In the genomic region with DNA sequence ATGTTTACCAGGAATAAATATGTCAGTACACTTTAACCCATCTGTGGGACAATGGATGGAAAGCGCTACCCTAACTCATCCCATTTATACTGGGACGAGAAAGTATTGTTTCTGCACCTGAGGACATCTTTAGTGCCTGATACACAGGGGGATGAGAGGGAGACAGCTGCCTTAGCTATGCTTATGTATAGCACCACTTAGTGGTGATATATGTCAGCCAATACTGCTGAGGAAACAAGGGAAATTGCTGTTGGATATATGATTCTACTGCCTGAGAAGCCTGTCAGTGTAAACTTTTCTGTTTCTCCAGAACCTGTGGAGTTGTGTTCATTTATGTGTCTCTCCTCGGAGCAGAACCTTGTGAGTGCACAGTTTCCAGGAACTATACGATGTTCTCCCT, we compare ENCODE assay signal across 10 cellular contexts. TPM values are rescaled to one million over a fixed set of nuclear protein-coding genes. Genes with fewer than 3 reads are reported as not detected.
DNase-seq lines count a peak whose midpoint lies in the region; ATAC-seq and TF ChIP-seq lines count a peak whose summit lies in the region.
"Had no signal": no experiment of that assay in that cellular context is flagged by ENCODE, and none has a peak within 500 bp of the region (broad histone marks: within the 10 kb centered on the region; RNA-seq: fewer than 3 reads in every experiment).

No MANE protein-coding gene starts in this region.

- no peak overlapping the region for H3K9ac ChIP-seq in PC-3 (ENCODE audit: low read length)

- H4K20me1 ChIP-seq in PC-3 (ENCODE audit: low read length) = no peaks in the 10 kb centered on the region
- no peaks in the 10 kb centered on the region for H4K20me1 ChIP-seq in hepatocyte (ENCODE audit: insufficient read depth, poor library complexity, severe bottlenecking)

- peak; percentile 83 for TF ChIP-seq CTCF in PC-3 (conservative IDR thresholded peaks at IDR 0.05; ENCODE audit: low read depth, low read length)
- TF ChIP-seq CTCF in hepatocyte (IDR thresholded peaks at IDR 0.05; ENCODE audit: poor library complexity) = peak; percentile 60
- no peak for TF ChIP-seq CTCF in upper lobe of left lung (IDR thresholded peaks at IDR 0.05)

- H2AFZ ChIP-seq in PC-3 (ENCODE audit: low read length) (no peak overlapping the region), hepatocyte (no peak overlapping the region)

- no peaks in the 10 kb centered on the region for H3K36me3 ChIP-seq in PC-3 (ENCODE audit: low read depth, low read length)
- no peaks in the 10 kb centered on the region for H3K36me3 ChIP-seq in hepatocyte (replicated peaks; ENCODE audit: insufficient read depth, low read depth)
- no peaks in the 10 kb centered on the region for H3K36me3 ChIP-seq in upper lobe of left lung
- H3K36me3 ChIP-seq in MG63 = no peaks in the 10 kb centered on the region
- H3K36me3 ChIP-seq: pancreas, thoracic aorta had no signal

- no peak for TF ChIP-seq EP300 in upper lobe of left lung (IDR thresholded peaks at IDR 0.05)

- WGBS in hepatocyte (ENCODE audit: low lambda C conversion rate, missing lambda C conversion rate) = 65% methylated on average over 4 of the region's 4 CpGs
- 65 to 80% methylated on average over 3 to 4 of the region's 4 CpGs for WGBS in upper lobe of left lung, 2 donors

- DNase-seq in EH (ENCODE audit: low read depth) = peak; percentile 42
- DNase-seq in H4 (ENCODE audit: low spot score) = peak; percentile 42
- DNase-seq in PC-3 = peak; percentile 63
- peak; percentile 47 for DNase-seq in hepatocyte (ENCODE audit: low spot score)
- DNase-seq in head of caudate nucleus = no peak
- no peak for DNase-seq in upper lobe of left lung
- DNase-seq in DMS79 (lab: John Stamatoyannopoulos, UW) = no peak
- no peak for DNase-seq in MG63
- DNase-seq: pancreas had no signal

- no TSS peak for BruUV-seq in PC-3 (replicated peaks; lab: Mats Ljungman, UMichigan)

- H3K9me2 ChIP-seq in PC-3 (replicated peaks; ENCODE audit: low read length) (no peaks in the 10 kb centered on the region), hepatocyte (replicated peaks; ENCODE audit: insufficient read depth) (no peaks in the 10 kb centered on the region)

- intact Hi-C loops in PC-3 (cut with micrococcal nuclease) = loop anchor here (1.0 to 10.0 kb wide), 3 partner anchors 71 to 414 kb away; no protein-coding TSS in a partner anchor
- intact Hi-C loops in head of caudate nucleus (cut with DNase I) = no loop called here

- ATAC-seq in PC-3 (peak; percentile 74), upper lobe of left lung (ENCODE audit: low FRiP score in 2 of 2) (no peak)

- H3K4me2 ChIP-seq in PC-3 (ENCODE audit: low read length) (no peak overlapping the region), hepatocyte (no peak overlapping the region)

- H3K27me3 ChIP-seq in PC-3 (ENCODE audit: low read length) (peaks cover 12% of the 10 kb centered on the region), hepatocyte (no peaks in the 10 kb centered on the region), upper lobe of left lung (no peaks in the 10 kb centered on the region), MG63 (no peaks in the 10 kb centered on the region)
- H3K27me3 ChIP-seq: pancreas had no signal

- H3K4me3 ChIP-seq in PC-3 (ENCODE audit: low read length) = no peak overlapping the region
- no peak overlapping the region for H3K4me3 ChIP-seq in hepatocyte
- H3K4me3 ChIP-seq in upper lobe of left lung = no peak overlapping the region
- H3K4me3 ChIP-seq in MG63 = no peak overlapping the region
- H3K4me3 ChIP-seq: pancreas, thoracic aorta had no signal

- H3K4me1 ChIP-seq in PC-3 (ENCODE audit: insufficient read depth, low read length) (peaks cover 4% of the 10 kb centered on the region; the same call in 1 of the 2 replicates), hepatocyte (ENCODE audit: insufficient read depth) (no peaks in the 10 kb centered on the region), upper lobe of left lung (no peaks in the 10 kb centered on the region)
- H3K4me1 ChIP-seq: pancreas had no signal

- CTCF ChIA-PET in PC-3 (lab: Charles Lee) = no interaction called here

- POLR2A ChIA-PET in PC-3 (lab: Charles Lee; ENCODE audit: unreplicated experiment) = no interaction called here

- H3K9me3 ChIP-seq in PC-3 (ENCODE audit: low read length) (no peaks in the 10 kb centered on the region), hepatocyte (ENCODE audit: low read depth) (no peaks in the 10 kb centered on the region), upper lobe of left lung (no peaks in the 10 kb centered on the region), MG63 (no peaks in the 10 kb centered on the region)
- H3K9me3 ChIP-seq: pancreas, thoracic aorta had no signal

- H3F3A ChIP-seq in PC-3 (ENCODE audit: low read length, unreplicated experiment) = no peaks in the 10 kb centered on the region

- TF ChIP-seq POLR2A in upper lobe of left lung (IDR thresholded peaks at IDR 0.05) = no peak

- H3K27ac ChIP-seq in PC-3 (ENCODE audit: low read length) (no peak overlapping the region), hepatocyte (no peak overlapping the region), upper lobe of left lung (no peak overlapping the region)
- H3K27ac ChIP-seq: pancreas, thoracic aorta had no signal

- H3K79me2 ChIP-seq in PC-3 (ENCODE audit: low read length) (no peaks in the 10 kb centered on the region), hepatocyte (no peaks in the 10 kb centered on the region)

RNA-seq across cellular contexts. Expression of a gene that starts 13.3 kb away (rescaled TPM):
- 6.9 and 12.9 TPM in 2 replicates for total RNA-seq in H4 (2014; rRNA removed; shearing (Covaris generic))
- total RNA-seq in PC-3 (2014; rRNA removed) = 25.0 and 26.1 TPM in 2 replicates
- 20.9 and 21.8 TPM in 2 replicates for total RNA-seq in hepatocyte
- 1.6 and 2.9 TPM in 2 replicates for polyA plus RNA-seq in hepatocyte
- total RNA-seq in upper lobe of left lung = 10 to 100 TPM in 3 of 6 donors, 1 to 10 TPM in 3; 7.0 to 28.3 (median 11.2) TPM
- total RNA-seq in MG63 (2014; rRNA removed; shearing (Covaris generic); ENCODE audit: low replicate concordance) = 4.4 and 5.1 TPM in 2 replicates

Comparison
In these comparisons a context has a peak if more than half of its experiments do, and no peak if none do; other contexts are left out.
1. DNase-seq: peak in EH (single experiment), H4 (single experiment), PC-3 (single experiment) and hepatocyte (single experiment); none in head of caudate nucleus (0 of 42), upper lobe of left lung (0 of 2), DMS79 (single experiment) and MG63 (single experiment).
2. CTCF ChIP-seq: peak in PC-3 (single experiment) and hepatocyte (single experiment); none in upper lobe of left lung (0 of 6).